Comparison of ENCODE assay signal across 16 cellular contexts in the genomic region with DNA sequence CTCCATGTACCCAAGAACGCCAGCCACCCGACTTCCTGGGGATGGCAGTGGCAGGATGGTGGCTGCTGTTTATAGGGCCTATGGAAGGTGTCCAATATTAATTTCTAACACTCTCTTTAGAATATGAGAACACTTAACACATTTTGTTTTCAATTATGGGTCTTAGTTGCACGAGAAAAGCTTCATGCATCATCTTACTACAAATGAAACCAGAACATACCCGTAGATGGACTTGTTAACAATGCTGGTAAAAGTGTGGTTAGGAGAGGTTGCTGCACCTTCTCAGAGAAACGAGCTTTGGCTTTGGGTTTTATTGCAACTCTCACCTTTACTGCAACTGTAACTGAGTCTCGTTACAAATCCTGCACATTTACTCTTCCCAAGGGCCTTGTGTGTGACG.
"Had no signal": no experiment of that assay in that cellular context is flagged by ENCODE, and none has a peak within 500 bp of the region (broad histone marks: within the 10 kb centered on the region; RNA-seq: fewer than 3 reads in every experiment).

No MANE protein-coding gene starts in this region.

- H3K4me1 Mint-ChIP-seq: activated naive CD4-positive, alpha-beta T cell treated with anti-CD3 and anti-CD28 coated beads, Interleukin-2, amount 50 U/mL, for 24 hours had no signal

- ATAC-seq: gastroesophageal sphincter; heart left ventricle; naive thymus-derived CD8-positive, alpha-beta T cell; pancreas; right lobe of liver had no signal

- H3K27ac Mint-ChIP-seq: activated CD4-positive, alpha-beta memory T cell treated with anti-CD3 and anti-CD28 coated beads for 36 hours; activated naive CD4-positive, alpha-beta T cell treated with anti-CD3 and anti-CD28 coated beads, Interleukin-2, amount 50 U/mL, for 24 hours; T-helper 2 cell treated with Interferon-gamma antibody and Interleukin-4, amounts not matched to agents 5 μg/mL and 100 μg/mL, for 36 hours had no signal

- DNase-seq: activated CD4-positive, alpha-beta memory T cell treated with anti-CD3 and anti-CD28 coated beads for 36 hours; activated CD8-positive, alpha-beta memory T cell treated with anti-CD3 and anti-CD28 coated beads, Interleukin-2, amount 50 U/mL, for 4 hours; activated gamma-delta T cell; activated T-cell treated with anti-CD3 and anti-CD28 coated beads, Interleukin-2, amount 50 U/mL, for 4 hours; heart left ventricle; mesenchymal stem cell; pancreas; right lobe of liver; small intestine; stimulated activated CD4-positive, alpha-beta T cell treated with anti-CD3 and anti-CD28 coated beads, Interleukin-4, amount 100 ng/mL, for 1 hour; stomach; trophoblast cell had no signal

- H3K36me3 Mint-ChIP-seq: activated CD4-positive, alpha-beta memory T cell treated with anti-CD3 and anti-CD28 coated beads for 36 hours; activated naive CD4-positive, alpha-beta T cell treated with anti-CD3 and anti-CD28 coated beads, Interleukin-2, amount 50 U/mL, for 24 hours; naive thymus-derived CD8-positive, alpha-beta T cell had no signal

- H3K27me3 Mint-ChIP-seq: activated CD4-positive, alpha-beta memory T cell treated with anti-CD3 and anti-CD28 coated beads for 36 hours; activated naive CD4-positive, alpha-beta T cell treated with anti-CD3 and anti-CD28 coated beads, Interleukin-2, amount 50 U/mL, for 24 hours had no signal

- H3K9me3 Mint-ChIP-seq: activated CD4-positive, alpha-beta memory T cell treated with anti-CD3 and anti-CD28 coated beads for 36 hours; activated naive CD4-positive, alpha-beta T cell treated with anti-CD3 and anti-CD28 coated beads, Interleukin-2, amount 50 U/mL, for 24 hours; activated T-cell treated with anti-CD3 and anti-CD28 coated beads, Interleukin-2, amount 50 U/mL, for 4 hours; naive thymus-derived CD8-positive, alpha-beta T cell had no signal

- H3K4me3 Mint-ChIP-seq: activated CD4-positive, alpha-beta memory T cell treated with anti-CD3 and anti-CD28 coated beads for 36 hours; activated naive CD4-positive, alpha-beta T cell treated with anti-CD3 and anti-CD28 coated beads, Interleukin-2, amount 50 U/mL, for 24 hours; activated T-cell treated with anti-CD3 and anti-CD28 coated beads, Interleukin-2, amount 50 U/mL, for 4 hours; T-helper 2 cell treated with Interferon-gamma antibody and Interleukin-4, amounts not matched to agents 5 μg/mL and 100 μg/mL, for 36 hours had no signal
